Comparison of ENCODE assay signal across 17 cellular contexts in genomic region chr3:40752492-40752891, GRCh38.
A peak's percentile ranks its signal among the peaks of the same experiment; 100 is the strongest.
DNase-seq lines count a peak whose midpoint lies in the region; ATAC-seq and TF ChIP-seq lines count a peak whose summit lies in the region.
"Had no signal": no experiment of that assay in that cellular context is flagged by ENCODE, and none has a peak within 500 bp of the region (broad histone marks: within the 10 kb centered on the region; RNA-seq: fewer than 3 reads in every experiment).

No MANE protein-coding gene starts in this region.

- H3K4me3 Mint-ChIP-seq in neural progenitor cell (no peak overlapping the region), WTC11 (no peak overlapping the region)
- H3K4me3 Mint-ChIP-seq: CD4-positive, alpha-beta T cell; CD8-positive, alpha-beta T cell had no signal

- no peaks in the 10 kb centered on the region for H3K36me3 Mint-ChIP-seq in neural progenitor cell
- H3K36me3 Mint-ChIP-seq in WTC11: no peaks in the 10 kb centered on the region
- H3K36me3 Mint-ChIP-seq: CD8-positive, alpha-beta T cell had no signal

- DNase-seq in NCI-H524 treated with DMSO at 0.1 percent for 48 hours (lab: John Stamatoyannopoulos, UW) (peak; percentile 45), NCI-H82 treated with DMSO at 0.1 percent for 48 hours (lab: John Stamatoyannopoulos, UW; ENCODE audit: unreplicated experiment) (peak; percentile 11), ecto neural progenitor cell (ENCODE audit: low spot score) (peak; percentile 39), neural progenitor cell (ENCODE audit: low spot score) (peak; percentile 67), WTC11 (ENCODE audit: low spot score) (no peak), BE2C (no peak), esophagus muscularis mucosa (ENCODE audit: extremely low spot score) (no peak)
- DNase-seq: 8988T; ACHN; Caco-2; Calu3; CD4-positive, alpha-beta T cell; CD8-positive, alpha-beta T cell; GF-D8 had no signal

- H3K9me3 Mint-ChIP-seq in neural progenitor cell: no peaks in the 10 kb centered on the region
- peaks cover 9% of the 10 kb centered on the region for H3K9me3 Mint-ChIP-seq in WTC11
- H3K9me3 Mint-ChIP-seq: CD8-positive, alpha-beta T cell had no signal

- no peaks in the 10 kb centered on the region for H4K20me1 ChIP-seq in neural progenitor cell (ENCODE audit: low read depth)
- H4K20me1 ChIP-seq: BLaER1 treated with 17β-estradiol and CSF1 and Interleukin-3, amounts not matched to agents 10 nM and 100 nM had no signal

- no peak overlapping the region for H3K4me3 ChIP-seq in neural progenitor cell
- H3K4me3 ChIP-seq in BE2C (ENCODE audit: low read depth, low read length): no peak overlapping the region
- no peak overlapping the region for H3K4me3 ChIP-seq in esophagus muscularis mucosa
- H3K4me3 ChIP-seq: BLaER1 treated with 17β-estradiol and CSF1 and Interleukin-3, amounts not matched to agents 10 nM and 100 nM had no signal

- no peaks in the 10 kb centered on the region for H3K36me3 ChIP-seq in neural progenitor cell
- no peaks in the 10 kb centered on the region for H3K36me3 ChIP-seq in BE2C
- no peaks in the 10 kb centered on the region for H3K36me3 ChIP-seq in esophagus muscularis mucosa
- H3K36me3 ChIP-seq: BLaER1 treated with 17β-estradiol and CSF1 and Interleukin-3, amounts not matched to agents 10 nM and 100 nM had no signal

- H2AFZ ChIP-seq in neural progenitor cell (replicated peaks): no peak overlapping the region

- no peaks in the 10 kb centered on the region for H3F3A ChIP-seq in neural progenitor cell (ENCODE audit: low read depth)

- H3K27ac Mint-ChIP-seq in neural progenitor cell: no peak overlapping the region
- no peak overlapping the region for H3K27ac Mint-ChIP-seq in WTC11
- H3K27ac Mint-ChIP-seq: CD4-positive, alpha-beta T cell; CD8-positive, alpha-beta T cell had no signal

- H3K27ac ChIP-seq in neural progenitor cell: no peak overlapping the region
- no peak overlapping the region for H3K27ac ChIP-seq in esophagus muscularis mucosa (replicated peaks in 1 of 4)
- H3K27ac ChIP-seq: BLaER1 treated with 17β-estradiol and CSF1 and Interleukin-3, amounts not matched to agents 10 nM and 100 nM; C4-2B had no signal

- POLR2A ChIA-PET in WTC11 (lab: Charles Lee): no interaction called here

- H3K27me3 Mint-ChIP-seq in neural progenitor cell (ENCODE audit: insufficient read depth, low read depth) (peaks cover 7% of the 10 kb centered on the region), WTC11 (ENCODE audit: low read depth) (no peaks in the 10 kb centered on the region; the same call in 1 of the 2 replicates)

- H3K9ac ChIP-seq in neural progenitor cell: no peak overlapping the region
- H3K9ac ChIP-seq: BLaER1 treated with 17β-estradiol and CSF1 and Interleukin-3, amounts not matched to agents 10 nM and 100 nM had no signal

- 91% methylated on average over 3 of the region's 3 CpGs for WGBS in esophagus muscularis mucosa

- intact Hi-C loops in esophagus muscularis mucosa (cut with DNase I): no loop called here

- no peak for TF ChIP-seq POLR2A in esophagus muscularis mucosa (IDR thresholded peaks at IDR 0.05; ENCODE audit: low read depth)

- no peak for TF ChIP-seq CTCF in neural progenitor cell (IDR thresholded peaks at IDR 0.05)
- no peak for TF ChIP-seq CTCF in WTC11 (IDR thresholded peaks at IDR 0.05)
- TF ChIP-seq CTCF in BE2C (IDR thresholded peaks at IDR 0.05; ENCODE audit: low read depth, low read length): no peak
- no peak for TF ChIP-seq CTCF in esophagus muscularis mucosa (IDR thresholded peaks at IDR 0.05)

- H3K79me2 ChIP-seq in neural progenitor cell (ENCODE audit: low read depth): no peaks in the 10 kb centered on the region

- H3K4me1 Mint-ChIP-seq in neural progenitor cell (peaks cover 4% of the 10 kb centered on the region), WTC11 (peaks cover 2% of the 10 kb centered on the region; the same call in 1 of the 2 replicates)

- no peak for ATAC-seq in WTC11
- no peak for ATAC-seq in GM18511 (IDR thresholded peaks at IDR 0.05; ENCODE audit: unreplicated experiment)
- ATAC-seq: CD8-positive, alpha-beta T cell had no signal

- H3K9me3 ChIP-seq in neural progenitor cell (ENCODE audit: low read depth) (no peaks in the 10 kb centered on the region), BE2C (no peaks in the 10 kb centered on the region), esophagus muscularis mucosa (no peaks in the 10 kb centered on the region)
- H3K9me3 ChIP-seq: BLaER1 treated with 17β-estradiol and CSF1 and Interleukin-3, amounts not matched to agents 10 nM and 100 nM; Caco-2 had no signal

- no peak overlapping the region for H3K4me2 ChIP-seq in neural progenitor cell
- H3K4me2 ChIP-seq: BLaER1 treated with 17β-estradiol and CSF1 and Interleukin-3, amounts not matched to agents 10 nM and 100 nM had no signal

- H3K4me1 ChIP-seq in neural progenitor cell: peaks cover 8% of the 10 kb centered on the region
- H3K4me1 ChIP-seq in BE2C: no peaks in the 10 kb centered on the region
- H3K4me1 ChIP-seq in esophagus muscularis mucosa: no peaks in the 10 kb centered on the region
- H3K4me1 ChIP-seq: BLaER1 treated with 17β-estradiol and CSF1 and Interleukin-3, amounts not matched to agents 10 nM and 100 nM; Caco-2 had no signal

- TF ChIP-seq EP300 in esophagus muscularis mucosa (IDR thresholded peaks at IDR 0.05): no peak

- H3K27me3 ChIP-seq in neural progenitor cell: no peaks in the 10 kb centered on the region
- H3K27me3 ChIP-seq in BE2C: no peaks in the 10 kb centered on the region
- H3K27me3 ChIP-seq in esophagus muscularis mucosa: no peaks in the 10 kb centered on the region
- H3K27me3 ChIP-seq: BLaER1 treated with 17β-estradiol and CSF1 and Interleukin-3, amounts not matched to agents 10 nM and 100 nM had no signal

- CTCF ChIA-PET in WTC11 (lab: Charles Lee): no interaction called here

TF ChIP-seq in WTC11, 78 proteins besides CTCF, POLR2A, EP300 and RAD21 (continues in another document):
- TF ChIP-seq FOXP4 (CRISPR knock-in tag; IDR thresholded peaks at IDR 0.05): no peak
- no peak for TF ChIP-seq ZNF671 (CRISPR knock-in tag; IDR thresholded peaks at IDR 0.05)
- no peak for TF ChIP-seq SOX15 (CRISPR knock-in tag; IDR thresholded peaks at IDR 0.05)
- no peak for TF ChIP-seq TEAD4 (CRISPR knock-in tag; IDR thresholded peaks at IDR 0.05)
- no peak for TF ChIP-seq ZNF219 (CRISPR knock-in tag; IDR thresholded peaks at IDR 0.05; ENCODE audit: borderline replicate concordance)
- TF ChIP-seq MXD4 (CRISPR knock-in tag; IDR thresholded peaks at IDR 0.05; ENCODE audit: borderline replicate concordance): no peak
- no peak for TF ChIP-seq RORB (CRISPR knock-in tag; IDR thresholded peaks at IDR 0.05)
- no peak for TF ChIP-seq ZNF423 (CRISPR knock-in tag; IDR thresholded peaks at IDR 0.05)
- TF ChIP-seq HMGA2 (CRISPR knock-in tag; IDR thresholded peaks at IDR 0.05): no peak
- no peak for TF ChIP-seq TP53 (CRISPR knock-in tag; IDR thresholded peaks at IDR 0.05)
- no peak for TF ChIP-seq CREB1 (CRISPR knock-in tag; IDR thresholded peaks at IDR 0.05)
- no peak for TF ChIP-seq ARID4B (CRISPR knock-in tag; IDR thresholded peaks at IDR 0.05; ENCODE audit: borderline replicate concordance)

Comparison
In these comparisons a context has a peak if more than half of its experiments do, and no peak if none do; other contexts are left out.
1. DNase-seq: peak in NCI-H524 treated with DMSO at 0.1 percent for 48 hours (single experiment), NCI-H82 treated with DMSO at 0.1 percent for 48 hours (single experiment), ecto neural progenitor cell (single experiment) and neural progenitor cell (single experiment); none in WTC11 (single experiment), BE2C (single experiment) and esophagus muscularis mucosa (single experiment).